ENCODE assay signal across 25 cellular contexts in the genomic region with DNA sequence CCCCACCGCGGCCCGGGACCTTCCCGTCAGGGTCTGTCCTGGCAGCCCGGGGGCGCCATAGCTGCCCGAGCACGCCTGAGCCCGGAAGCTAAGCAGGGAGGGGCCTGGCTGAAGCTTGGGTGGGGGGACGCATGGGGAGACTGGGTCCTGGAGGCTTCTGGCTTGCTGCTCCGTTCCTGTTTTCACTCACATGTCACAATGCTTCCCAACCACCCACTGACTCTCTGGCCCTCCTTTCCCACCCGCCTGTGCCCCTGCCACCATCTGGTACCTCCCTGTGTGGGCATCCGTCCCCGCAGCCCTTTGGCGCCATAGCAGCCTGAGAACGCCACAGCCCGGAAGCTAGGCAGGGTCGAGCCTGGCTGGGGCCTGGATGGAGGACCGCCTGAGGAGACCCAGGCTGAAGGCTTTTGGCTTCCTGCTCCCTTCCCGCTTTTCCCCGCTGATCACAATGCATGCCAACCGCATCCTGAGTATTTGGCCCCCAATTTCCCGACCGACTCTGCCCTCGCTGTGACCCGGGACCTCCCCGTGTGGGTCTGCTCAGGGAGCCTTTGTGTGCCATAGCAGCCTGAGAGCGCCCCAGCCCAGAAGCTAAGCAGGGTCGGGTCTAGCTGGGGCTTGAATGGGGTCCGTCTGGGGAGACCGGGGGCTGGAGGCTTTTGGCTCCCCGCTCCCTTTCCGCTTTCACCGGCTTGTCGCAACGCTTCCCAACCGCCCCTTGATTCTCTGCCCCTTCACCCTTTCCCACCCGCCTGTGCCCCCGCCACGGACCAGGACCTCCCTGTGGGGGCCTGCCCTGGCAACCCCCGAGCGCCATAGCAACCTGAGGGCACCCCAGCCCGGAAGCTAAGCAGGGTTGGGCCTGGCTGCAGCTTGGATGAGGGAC.
"Had no signal": no experiment of that assay in that cellular context is flagged by ENCODE, and none has a peak within 500 bp of the region (broad histone marks: within the 10 kb centered on the region; RNA-seq: fewer than 3 reads in every experiment).

No MANE protein-coding gene starts in this region.

- H3K4me1 ChIP-seq: heart right ventricle, left lung, neural progenitor cell, sigmoid colon, uterus had no signal

- H3K27me3 ChIP-seq: esophagus squamous epithelium, heart right ventricle, left lung, neural progenitor cell, sigmoid colon, uterus had no signal

- H3K4me3 ChIP-seq: esophagus squamous epithelium, heart right ventricle, left lung, neural progenitor cell, sigmoid colon, thoracic aorta, uterus had no signal

- H3K36me3 ChIP-seq: esophagus squamous epithelium, heart right ventricle, left lung, neural progenitor cell, sigmoid colon, thoracic aorta, uterus had no signal

- H3K9me3 ChIP-seq: thoracic aorta, uterus had no signal

- DNase-seq: activated CD4-positive, alpha-beta T cell treated with anti-CD3 and anti-CD28 coated beads for 36 hours; activated CD4-positive, CD25-positive, alpha-beta regulatory T cell; activated CD8-positive, alpha-beta T cell treated with anti-CD3 and anti-CD28 coated beads, Interleukin-2, amount 10 ng/mL, durations not matched to agents 7 days and 5 days; activated gamma-delta T cell treated with Interleukin-2 at 50 U/mL for 16 hours; activated naive CD8-positive, alpha-beta T cell treated with anti-CD3 and anti-CD28 coated beads, Interleukin-2, amount 50 U/mL, for 24 hours; amygdala; caudate nucleus; dermis blood vessel endothelial cell; effector CD4-positive, alpha-beta T cell; esophagus squamous epithelium; foreskin melanocyte; midbrain; natural killer cell; retina; sigmoid colon; small intestine; stimulated activated CD4-positive, alpha-beta T cell treated with anti-CD3 and anti-CD28 coated beads, Interleukin-4, amount 100 ng/mL, for 24 hours; T-helper 1 cell; trophoblast cell; uterus had no signal

- ATAC-seq: activated CD4-positive, alpha-beta T cell treated with anti-CD3 and anti-CD28 coated beads for 36 hours; activated CD8-positive, alpha-beta T cell treated with anti-CD3 and anti-CD28 coated beads, Interleukin-2, amount 10 ng/mL, durations not matched to agents 7 days and 5 days; activated naive CD8-positive, alpha-beta T cell treated with anti-CD3 and anti-CD28 coated beads, Interleukin-2, amount 50 U/mL, for 24 hours; heart right ventricle; left lung; natural killer cell; stimulated activated effector memory CD8-positive, alpha-beta T cell treated with anti-CD3 and anti-CD28 coated beads, Interleukin-12 subunit alpha, Interleukin-12 subunit beta, amount 100 ng/mL, for 72 hours had no signal

- H3K27ac ChIP-seq: esophagus squamous epithelium, heart right ventricle, left lung, neural progenitor cell, sigmoid colon, thoracic aorta, uterus had no signal
